Comparison of ENCODE assay signal across 8 cellular contexts in the genomic region with DNA sequence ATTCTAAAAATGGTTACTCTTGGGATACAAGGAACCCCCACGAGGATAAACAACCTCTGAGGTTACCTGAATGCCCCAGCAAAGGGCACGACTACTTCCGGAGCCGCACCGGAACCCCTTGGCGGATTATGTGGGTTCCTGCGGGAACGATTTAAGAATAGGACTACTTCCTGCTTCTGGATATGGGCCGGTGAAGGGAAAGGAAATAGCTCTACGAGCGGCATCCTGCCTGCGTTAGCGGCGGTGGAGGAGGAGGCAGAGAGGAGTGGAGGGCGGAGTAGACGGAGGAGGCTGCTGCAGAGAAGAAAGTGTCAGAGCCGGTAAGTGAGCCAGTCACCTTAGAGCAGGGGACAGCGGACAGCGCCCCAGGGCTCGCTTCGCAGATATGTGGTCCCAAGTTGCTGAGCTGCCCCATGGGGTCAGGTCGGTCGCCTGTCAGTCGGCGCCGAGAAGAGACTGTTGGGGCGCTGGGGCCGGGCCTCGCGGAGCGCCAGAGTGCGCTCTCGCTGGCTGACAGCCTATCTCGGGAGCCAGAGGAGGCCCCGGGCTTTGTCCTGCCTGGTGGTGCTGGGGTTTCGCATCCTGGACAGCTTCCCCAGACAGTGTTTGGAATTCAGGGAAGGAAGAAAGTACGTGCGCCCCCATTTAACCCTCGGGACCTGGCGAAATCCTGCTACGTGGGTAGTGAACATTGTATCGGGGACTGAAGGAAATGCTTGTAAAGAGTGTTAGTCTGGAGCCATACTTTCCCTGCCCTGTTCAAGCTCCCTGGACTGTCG. TPM values are rescaled to one million over a fixed set of nuclear protein-coding genes. Genes with fewer than 3 reads are reported as not detected.
DNase-seq lines count a peak whose midpoint lies in the region; ATAC-seq, FAIRE-seq and TF ChIP-seq lines count a peak whose summit lies in the region.

A gene with protein sequence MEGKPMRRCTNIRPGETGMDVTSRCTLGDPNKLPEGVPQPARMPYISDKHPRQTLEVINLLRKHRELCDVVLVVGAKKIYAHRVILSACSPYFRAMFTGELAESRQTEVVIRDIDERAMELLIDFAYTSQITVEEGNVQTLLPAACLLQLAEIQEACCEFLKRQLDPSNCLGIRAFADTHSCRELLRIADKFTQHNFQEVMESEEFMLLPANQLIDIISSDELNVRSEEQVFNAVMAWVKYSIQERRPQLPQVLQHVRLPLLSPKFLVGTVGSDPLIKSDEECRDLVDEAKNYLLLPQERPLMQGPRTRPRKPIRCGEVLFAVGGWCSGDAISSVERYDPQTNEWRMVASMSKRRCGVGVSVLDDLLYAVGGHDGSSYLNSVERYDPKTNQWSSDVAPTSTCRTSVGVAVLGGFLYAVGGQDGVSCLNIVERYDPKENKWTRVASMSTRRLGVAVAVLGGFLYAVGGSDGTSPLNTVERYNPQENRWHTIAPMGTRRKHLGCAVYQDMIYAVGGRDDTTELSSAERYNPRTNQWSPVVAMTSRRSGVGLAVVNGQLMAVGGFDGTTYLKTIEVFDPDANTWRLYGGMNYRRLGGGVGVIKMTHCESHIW (plus strand): TSS at position 223 of the 779 bp plus-strand sequence. CDS start 1,063 bp downstream, outside the sequence.

- H3K27ac ChIP-seq in right atrium auricular region: peak within 1 kb of the TSS; percentile 93 to 94
- peak within 1 kb of the TSS; percentile 93 for H3K27ac ChIP-seq in psoas muscle

- H3K27me3 ChIP-seq in right atrium auricular region (no peaks in the 10 kb centered on the region), psoas muscle (ENCODE audit: insufficient read depth in 3 of 3, low read length in 2 of 3) (no peaks in the 10 kb centered on the region)

- H3K4me3 ChIP-seq in right atrium auricular region: peak within 1 kb of the TSS; percentile 86 to 89
- H3K4me3 ChIP-seq in psoas muscle: peak within 1 kb of the TSS; percentile 98

- H3K36me3 Mint-ChIP-seq in T-helper 17 cell (ENCODE audit: low read depth): peaks cover 7% of the 10 kb centered on the region

- TF ChIP-seq CTCF in right atrium auricular region (IDR thresholded peaks at IDR 0.05) (peak in 1 of 2 donors; percentile 34), psoas muscle (IDR thresholded peaks at IDR 0.05) (no peak)

- peak within 1 kb of the TSS; percentile 97 for H3K27ac Mint-ChIP-seq in T-helper 17 cell

- H3K4me3 Mint-ChIP-seq in T-helper 17 cell: peak within 1 kb of the TSS; percentile 99

- H3K36me3 ChIP-seq in right atrium auricular region (peaks cover 4% of the 10 kb centered on the region), psoas muscle (ENCODE audit: insufficient read depth in 1 of 2, low read depth in 1 of 2) (peaks cover 0 to 2% of the 10 kb centered on the region in 2 donors)

- TF ChIP-seq POLR2A in GM15510 (IDR thresholded peaks at IDR 0.05; ENCODE audit: borderline replicate concordance, extremely low read depth, insufficient read length): peak; percentile 83

- FAIRE-seq in urothelium cell line (lab: Jason Lieb, UNC): no peak

- H3K4me1 Mint-ChIP-seq in T-helper 17 cell: peaks cover 17% of the 10 kb centered on the region

- 0 to 1% (median 0%) methylated on average over 41 to 43 of the region's 43 CpGs for WGBS in psoas muscle, 3 donors

- DNase-seq in NCI-H1694 treated with DMSO at 0.1 percent for 48 hours (lab: John Stamatoyannopoulos, UW) (peak; percentile 91), T-helper 17 cell (peak; percentile 60 to 82 (median 77)), amygdala (lab: John Stamatoyannopoulos, UW) (peak; percentile 26 to 83 (median 66)), right atrium auricular region (ENCODE audit: low spot score) (peak; percentile 87), psoas muscle (peak; percentile 73 to 87), urothelium cell line (ENCODE audit: low spot score) (peak; percentile 89)

- H3K4me1 ChIP-seq in right atrium auricular region (peaks cover 0 to 24% of the 10 kb centered on the region in 2 donors), psoas muscle (peaks cover 21% of the 10 kb centered on the region)

- intact Hi-C loops in psoas muscle (cut with DNase I): loop anchor here (2.0 to 10.0 kb wide), 2 partner anchors 284 to 290 kb away; no protein-coding TSS in a partner anchor

- peaks cover 20% of the 10 kb centered on the region for H3K27me3 Mint-ChIP-seq in T-helper 17 cell

- ATAC-seq in HG02885 (IDR thresholded peaks at IDR 0.05; ENCODE audit: poor library complexity, unreplicated experiment) (peak; percentile 90), T-helper 17 cell (peak; percentile 98), psoas muscle (peak; percentile 93 to 99 (median 98))

- H3K9me3 ChIP-seq in T-helper 17 cell (ENCODE audit: control insufficient read depth, low read length, poor library complexity, severe bottlenecking): no peaks in the 10 kb centered on the region
- H3K9me3 ChIP-seq in right atrium auricular region: no peaks in the 10 kb centered on the region
- no peaks in the 10 kb centered on the region for H3K9me3 ChIP-seq in psoas muscle

RNA-seq across cellular contexts. Expression of the gene that starts here (rescaled TPM):
- 10 to 100 TPM; 24.8 to 32.1 TPM for total RNA-seq in T-helper 17 cell
- total RNA-seq in right atrium auricular region: 10 to 100 TPM; 20.9 to 24.6 TPM
- total RNA-seq in psoas muscle: 10 to 100 TPM; 11.3 to 19.6 (median 15.7) TPM
- 10 to 100 TPM in 1 of 3 donors, 1 to 10 TPM in 2; 7.8 to 17.1 (median 8.8) TPM for polyA plus RNA-seq in psoas muscle

Comparison
In these comparisons a context has a peak if more than half of its experiments do, and no peak if none do; other contexts are left out.
1. Peak in every context shown above with its lines: DNase-seq, ATAC-seq, H3K4me3 ChIP-seq and H3K27ac ChIP-seq.